8 cellular contexts compared by ENCODE assay signal in the genomic region with DNA sequence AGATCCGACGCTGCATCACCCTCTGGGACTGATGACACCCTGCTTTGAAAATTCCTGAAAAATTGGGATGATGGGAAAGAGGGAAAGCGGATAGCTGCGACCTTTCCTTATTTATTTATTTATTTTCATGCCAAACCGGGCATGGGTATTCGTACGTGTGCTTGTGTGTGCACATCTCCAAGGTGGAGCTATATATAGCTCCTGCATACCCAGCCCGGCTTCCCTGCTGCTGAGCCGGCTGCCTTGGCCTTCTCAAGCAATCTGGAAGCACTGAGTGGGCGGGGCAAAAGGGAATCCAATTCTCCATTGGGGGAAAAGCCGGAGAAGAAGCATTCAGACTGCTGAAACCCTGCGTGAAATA. TPM values are rescaled to one million over a fixed set of nuclear protein-coding genes. Genes with fewer than 3 reads are reported as not detected.
A peak's percentile ranks its signal among the peaks of the same experiment; 100 is the strongest.
DNase-seq lines count a peak whose midpoint lies in the region; ATAC-seq and TF ChIP-seq lines count a peak whose summit lies in the region.

No MANE protein-coding gene starts in this region.

- no peaks in the 10 kb centered on the region for H4K20me1 ChIP-seq in H9 (ENCODE audit: control insufficient read depth, insufficient read depth, insufficient read length)

- no CpG with 5 or more reads among the region's 12 CpGs for WGBS in H9 (ENCODE audit: extremely low coverage, insufficient read length, low lambda C conversion rate)

- no peak overlapping the region for H3K23ac ChIP-seq in H9 (ENCODE audit: insufficient read length, low read depth, low read length)

- H2BK120ac ChIP-seq in H9 (ENCODE audit: low read depth, low read length, poor library complexity, severe bottlenecking), result no peak overlapping the region

- no peak overlapping the region for H2AFZ ChIP-seq in H9 (ENCODE audit: low read length)

- H3K4me3 ChIP-seq in iPS-15b (ENCODE audit: low read depth, low read length), result peak overlapping the region; percentile 84

- TF ChIP-seq CTCF in H9 (conservative IDR thresholded peaks at IDR 0.05) (no peak), GM10248 (IDR thresholded peaks at IDR 0.05; ENCODE audit: control extremely low read depth, extremely low read depth, low read depth, missing control alignments) (no peak)

- H4K5ac ChIP-seq in H9 (ENCODE audit: insufficient read length, low read depth, low read length), result no peak overlapping the region

- H3K27ac ChIP-seq in H9 (ENCODE audit: insufficient read length, low read depth, low read length), result no peak overlapping the region

- H3K4ac ChIP-seq in H9 (ENCODE audit: low read depth, low read length), result no peak overlapping the region

- H2BK20ac ChIP-seq in H9 (ENCODE audit: low read depth, low read length, poor library complexity, severe bottlenecking), result no peak overlapping the region

- peaks cover 8 to 11% of the 10 kb centered on the region in 2 experiments for H3K4me1 Mint-ChIP-seq in H9

- H3K14ac ChIP-seq in H9 (ENCODE audit: insufficient read depth, low read length), result no peak overlapping the region

- H4K91ac ChIP-seq in H9 (ENCODE audit: insufficient read length, low read depth, low read length), result no peak overlapping the region

- DNase-seq in H9 (peak; percentile 70), sciatic nerve (ENCODE audit: low spot score) (peak; percentile 76), NCI-H146 (lab: John Stamatoyannopoulos, UW) (no peak), GM10248 (ENCODE audit: extremely low spot score) (no peak)
- no peak for DNase-seq in stimulated activated CD4-positive, alpha-beta T cell treated with anti-CD3 and anti-CD28 coated beads, Interleukin-1b, Interleukin-23, amount 100 ng/mL, for 48 hours
- DNase-seq in activated CD4-positive, alpha-beta T cell treated with anti-CD3 and anti-CD28 coated beads, Interleukin-2, amount 50 U/mL, for 4 hours, result no peak

- peaks cover 7% of the 10 kb centered on the region for H3K23me2 ChIP-seq in H9 (ENCODE audit: insufficient read length, low read depth, low read length, poor library complexity, severe bottlenecking)

- CTCF ChIA-PET in GM10248 (lab: Yijun Ruan, JAX), result no interaction called here

- H2BK15ac ChIP-seq in H9 (ENCODE audit: low read depth, low read length), result no peak overlapping the region

- H2BK12ac ChIP-seq in H9 (ENCODE audit: insufficient read length, low read depth, low read length), result no peak overlapping the region

- H3K27me3 ChIP-seq in H9 (ENCODE audit: insufficient read depth, low read length), result no peaks in the 10 kb centered on the region
- H3K27me3 ChIP-seq in iPS-15b (ENCODE audit: control insufficient read depth, insufficient read depth, low read length), result peaks cover 2% of the 10 kb centered on the region

- H3K56ac ChIP-seq in H9 (ENCODE audit: insufficient read length, low read depth, low read length), result no peak overlapping the region

- no peaks in the 10 kb centered on the region for H3K9me3 Mint-ChIP-seq in H9

- no peak overlapping the region for H2AK5ac ChIP-seq in H9 (ENCODE audit: insufficient read length, low read length)

- ATAC-seq in SK-N-SH treated with all-trans-retinoic acid at 6 μM for 48 hours (peak; percentile 55), sciatic nerve (peak; percentile 61)

- H3K79me1 ChIP-seq in H9 (ENCODE audit: insufficient read depth, low read depth, low read length, poor library complexity, severe bottlenecking), result no peaks in the 10 kb centered on the region

- no peak overlapping the region for H2BK5ac ChIP-seq in H9 (ENCODE audit: insufficient read length, low read length)

- H3K4me3 Mint-ChIP-seq in H9, result peak overlapping the region; percentile 83 to 91

- peaks cover 32% of the 10 kb centered on the region for H3K27me3 Mint-ChIP-seq in H9 (ENCODE audit: low read depth)

- H3K79me2 ChIP-seq in H9 (ENCODE audit: insufficient read depth, low read length), result no peaks in the 10 kb centered on the region

- H3K9me3 ChIP-seq in H9 (ENCODE audit: control insufficient read depth, low read depth, low read length) (no peaks in the 10 kb centered on the region), iPS-15b (ENCODE audit: control insufficient read depth, insufficient read depth, low read length) (no peaks in the 10 kb centered on the region)

- intact Hi-C loops in sciatic nerve (cut with DNase I), result no loop called here

- H3K4me1 ChIP-seq in H9 (ENCODE audit: insufficient read depth, low read length), result no peaks in the 10 kb centered on the region
- peaks cover 10% of the 10 kb centered on the region for H3K4me1 ChIP-seq in iPS-15b (ENCODE audit: control insufficient read depth, insufficient read depth, low read length)

- POLR2A ChIA-PET in GM10248 (lab: Yijun Ruan, JAX), result no interaction called here

- no peak overlapping the region for H3K18ac ChIP-seq in H9 (ENCODE audit: insufficient read length, low read depth, low read length)

- no peaks in the 10 kb centered on the region for H3K36me3 Mint-ChIP-seq in H9 (ENCODE audit: insufficient read depth in 1 of 3, low read depth in 3 of 3)

- no peak overlapping the region for H3K27ac Mint-ChIP-seq in H9

- H4K8ac ChIP-seq in H9 (replicated peaks; ENCODE audit: insufficient read length, low read depth, low read length), result no peak overlapping the region

- H3K9ac ChIP-seq in H9 (ENCODE audit: extremely low read depth, insufficient read length, low read length) (no peak overlapping the region), iPS-15b (ENCODE audit: low read depth, low read length) (no peak overlapping the region)

- peak overlapping the region; percentile 88 for H3K4me2 ChIP-seq in H9 (ENCODE audit: insufficient read depth, insufficient read length, low read length)

- H3T11ph ChIP-seq in H9 (ENCODE audit: low read length), result no peak overlapping the region

- H3K36me3 ChIP-seq in iPS-15b (ENCODE audit: control insufficient read depth, insufficient read depth, low read length), result no peaks in the 10 kb centered on the region

TF ChIP-seq in SK-N-SH treated with all-trans-retinoic acid at 6 μM for 48 hours, 23 proteins besides CTCF, POLR2A, EP300 and RAD21:
- TF ChIP-seq ZNF70 (CRISPR knock-in tag; IDR thresholded peaks at IDR 0.05) (no peak), GLIS3 (CRISPR knock-in tag; IDR thresholded peaks at IDR 0.05) (no peak), TOX (CRISPR knock-in tag; IDR thresholded peaks at IDR 0.05; ENCODE audit: borderline replicate concordance) (no peak), ESRRG (CRISPR knock-in tag; IDR thresholded peaks at IDR 0.05) (no peak), OSR1 (CRISPR knock-in tag; IDR thresholded peaks at IDR 0.05) (no peak), CSDC2 (CRISPR knock-in tag; IDR thresholded peaks at IDR 0.05) (no peak), PPARA (CRISPR knock-in tag; IDR thresholded peaks at IDR 0.05; ENCODE audit: borderline replicate concordance) (no peak), SNAI2 (CRISPR knock-in tag; IDR thresholded peaks at IDR 0.05) (no peak), TSHZ2 (CRISPR knock-in tag; IDR thresholded peaks at IDR 0.05) (no peak), POU6F1 (CRISPR knock-in tag; IDR thresholded peaks at IDR 0.05; ENCODE audit: borderline replicate concordance, low read depth) (no peak), ZNF565 (CRISPR knock-in tag; conservative IDR thresholded peaks at IDR 0.05; ENCODE audit: low read depth) (no peak), ZFP3 (CRISPR knock-in tag; IDR thresholded peaks at IDR 0.05) (no peak), BACH2 (CRISPR knock-in tag; IDR thresholded peaks at IDR 0.05; ENCODE audit: borderline replicate concordance) (no peak)
TF ChIP-seq in SK-N-SH treated with all-trans-retinoic acid at 6 μM for 48 hours: peak in this region for 0.

RNA-seq across cellular contexts. Expression of gene CNTN1, which starts 1.2 kb away (rescaled TPM):
- total RNA-seq in H9 (2021) (5.4 and 6.5 TPM in 2 replicates), sciatic nerve (83.8 TPM)

Comparison
In these comparisons a context has a peak if more than half of its experiments do, and no peak if none do; other contexts are left out.
1. DNase-seq: peak in H9 (single experiment) and sciatic nerve (single experiment); none in NCI-H146 (single experiment), stimulated activated CD4-positive, alpha-beta T cell treated with anti-CD3 and anti-CD28 coated beads, Interleukin-1b, Interleukin-23, amount 100 ng/mL, for 48 hours (single experiment), activated CD4-positive, alpha-beta T cell treated with anti-CD3 and anti-CD28 coated beads, Interleukin-2, amount 50 U/mL, for 4 hours (0 of 2) and GM10248 (single experiment).
2. RNA of gene CNTN1, which starts 1.2 kb away (total RNA-seq): 83.8 TPM in sciatic nerve (single experiment); 5.4 to 6.5 TPM in H9; every median in the first group is over 10 times any median in the second.